In genomic region chr22:30580896-30581295, GRCh38 we compare ENCODE assay signal across 23 cellular contexts. TPM values are rescaled to one million over a fixed set of nuclear protein-coding genes. Genes with fewer than 3 reads are reported as not detected.
"Had no signal": no experiment of that assay in that cellular context is flagged by ENCODE, and none has a peak within 500 bp of the region (broad histone marks: within the 10 kb centered on the region; RNA-seq: fewer than 3 reads in every experiment).

No MANE protein-coding gene starts in this region.

- H3K4me1 ChIP-seq: SJSA1 had no signal

- H3K27me3 ChIP-seq: SJSA1 had no signal

- H3K4me3 ChIP-seq: SJSA1, SK-N-MC had no signal

- H3K9me3 ChIP-seq: SJSA1 had no signal

- H3K9ac ChIP-seq: KMS-11 had no signal

- DNase-seq: Kasumi-1, MM.1S, NCI-H1092 treated with DMSO at 0.1 percent for 48 hours, NCI-H1436, NCI-H187, NCI-H2029, NCI-H2081 treated with DMSO at 0.1 percent for 48 hours, NCI-H2171, NCI-H226, NCI-H446, NCI-H510A, NCI-H524 treated with DMSO at 0.1 percent for 48 hours, NCI-H69, NCI-H774, Right ventricle myocardium superior, RPMI8226, SIG-M5 had no signal

- H3K27ac ChIP-seq: KMS-11, SJSA1, SK-N-MC had no signal

- FAIRE-seq: RCC 7860 had no signal

- H3K4me2 ChIP-seq: KMS-11 had no signal

RNA-seq across cellular contexts. Expression of gene GAL3ST1, which starts 6.4 kb away (rescaled TPM):
- total RNA-seq: M059J, SJSA1 had no signal

RNA-seq across cellular contexts. Expression of gene SEC14L6, which starts 34.4 kb away (rescaled TPM):
- total RNA-seq: HT-29, M059J, Right ventricle myocardium superior, SJSA1 had no signal
